Comparison of ENCODE assay signal across 8 cellular contexts in the genomic region with DNA sequence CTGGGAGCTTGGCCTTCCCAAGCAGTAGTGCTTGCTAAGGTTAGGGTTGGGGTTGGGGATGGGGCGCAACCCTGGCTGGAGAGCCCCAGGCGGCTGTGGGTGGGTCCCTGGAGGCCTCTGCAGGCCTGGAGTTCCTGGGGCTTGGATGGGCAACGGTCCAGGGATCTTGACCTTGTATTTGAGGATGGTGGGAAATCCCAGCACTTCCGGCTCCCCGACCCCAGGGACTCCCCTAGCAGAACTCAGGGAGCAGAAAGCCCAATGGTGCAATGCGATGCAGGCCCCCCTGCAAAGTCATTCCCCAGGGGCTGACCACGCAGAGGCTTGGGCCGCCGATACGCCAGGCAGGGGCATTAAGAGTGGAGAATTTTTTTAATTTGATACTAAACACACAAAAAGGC. TPM values are rescaled to one million over a fixed set of nuclear protein-coding genes. Genes with fewer than 3 reads are reported as not detected.
A peak's percentile ranks its signal among the peaks of the same experiment; 100 is the strongest.
DNase-seq lines count a peak whose midpoint lies in the region; ATAC-seq and TF ChIP-seq lines count a peak whose summit lies in the region.

No MANE protein-coding gene starts in this region.

- H3K4me3 ChIP-seq in Caco-2 (ENCODE audit: low read depth, low read length) (peak overlapping the region; percentile 35), SJCRH30 (peak overlapping the region; percentile 80), fibroblast of lung (replicated peaks in 1 of 4; ENCODE audit: control extremely low read depth in 1 of 4, insufficient read depth in 1 of 4, low read depth in 3 of 4, low read length in 4 of 4) (peak overlapping the region; percentile 50 to 63 (median 60)), osteoblast (ENCODE audit: insufficient read depth, low read length) (peak overlapping the region; percentile 76)

- POLR2A ChIA-PET in Caco-2 (lab: Charles Lee): no interaction called here

- no peaks in the 10 kb centered on the region for H3K36me3 Mint-ChIP-seq in Caco-2 (ENCODE audit: insufficient read depth, unreplicated experiment)

- no peaks in the 10 kb centered on the region for H3K9me3 Mint-ChIP-seq in Caco-2 (ENCODE audit: unreplicated experiment)

- no peaks in the 10 kb centered on the region for H3K27me3 ChIP-seq in Caco-2 (replicated peaks; ENCODE audit: control insufficient read depth, insufficient read depth, low read length)
- H3K27me3 ChIP-seq in SJCRH30: no peaks in the 10 kb centered on the region; the same call in 1 of the 2 replicates
- H3K27me3 ChIP-seq in fibroblast of lung (ENCODE audit: control insufficient read depth, insufficient read depth, low read length): no peaks in the 10 kb centered on the region
- H3K27me3 ChIP-seq in osteoblast (ENCODE audit: insufficient read depth, low read length): no peaks in the 10 kb centered on the region

- no peaks in the 10 kb centered on the region for H3K79me2 ChIP-seq in fibroblast of lung (ENCODE audit: control insufficient read depth, insufficient read depth, low read length)
- H3K79me2 ChIP-seq in osteoblast (ENCODE audit: insufficient read depth, low read length): no peaks in the 10 kb centered on the region

- H2AFZ ChIP-seq in fibroblast of lung (ENCODE audit: low read length) (no peak overlapping the region), osteoblast (ENCODE audit: low read length) (peak overlapping the region; percentile 8)

- no peaks in the 10 kb centered on the region for H3K4me1 Mint-ChIP-seq in Caco-2 (ENCODE audit: low read depth, unreplicated experiment)

- H3K27ac ChIP-seq in SJCRH30: peak overlapping the region; percentile 70
- H3K27ac ChIP-seq in fibroblast of lung (ENCODE audit: insufficient read depth, low read length): peak overlapping the region; percentile 97
- peak overlapping the region; percentile 98 for H3K27ac ChIP-seq in osteoblast (ENCODE audit: low read depth, low read length)

- H3K4me1 ChIP-seq in Caco-2 (0 out of 2 replicates have a peak, but pooled peaks cover 7% of the 10 kb centered on the region), SJCRH30 (peaks cover 5% of the 10 kb centered on the region; the same call in 1 of the 2 replicates), fibroblast of lung (ENCODE audit: control insufficient read depth, extremely low read depth, insufficient read depth, low read length) (peaks cover 21% of the 10 kb centered on the region), osteoblast (ENCODE audit: insufficient read depth, low read length) (peaks cover 28% of the 10 kb centered on the region)

- H3K36me3 ChIP-seq in Caco-2 (ENCODE audit: control insufficient read depth, insufficient read depth, low read length): no peaks in the 10 kb centered on the region
- no peaks in the 10 kb centered on the region for H3K36me3 ChIP-seq in SJCRH30
- no peaks in the 10 kb centered on the region for H3K36me3 ChIP-seq in fibroblast of lung (ENCODE audit: control insufficient read depth, insufficient read depth, low read length)
- no peaks in the 10 kb centered on the region for H3K36me3 ChIP-seq in osteoblast (ENCODE audit: insufficient read depth, low read length)

- H3K4me2 ChIP-seq in fibroblast of lung (ENCODE audit: extremely low read depth, insufficient read depth, low read length): peak overlapping the region; percentile 78
- peak overlapping the region; percentile 98 for H3K4me2 ChIP-seq in osteoblast (ENCODE audit: insufficient read depth, low read length)

- H3K9me3 ChIP-seq in Caco-2 (no peaks in the 10 kb centered on the region), SJCRH30 (replicated peaks) (no peaks in the 10 kb centered on the region), fibroblast of lung (ENCODE audit: control insufficient read depth, insufficient read depth, low read depth, low read length) (no peaks in the 10 kb centered on the region), osteoblast (ENCODE audit: low read depth, low read length) (no peaks in the 10 kb centered on the region)

- DNase-seq in Caco-2: no peak
- peak; percentile 49 to 53 for DNase-seq in SJCRH30
- peak in 1 of 2 donors; percentile 65 for DNase-seq in fibroblast of lung (ENCODE audit: low read depth in 2 of 2)
- peak; percentile 81 for DNase-seq in osteoblast (ENCODE audit: insufficient read length, low spot score, missing footprints)

- H3K27me3 Mint-ChIP-seq in Caco-2 (ENCODE audit: insufficient read depth, unreplicated experiment): peaks cover 3% of the 10 kb centered on the region

- TF ChIP-seq CTCF in Caco-2 (IDR thresholded peaks at IDR 0.05; ENCODE audit: insufficient read depth in 1 of 2, low read depth in 1 of 2, low read length in 1 of 2, severe bottlenecking in 1 of 2, unreplicated experiment in 1 of 2): no peak
- TF ChIP-seq CTCF in fibroblast of lung (conservative IDR thresholded peaks at IDR 0.05 in 1 of 2, IDR thresholded peaks at IDR 0.05 in 1 of 2; ENCODE audit: low read depth in 1 of 2, low read length in 2 of 2): no peak
- TF ChIP-seq CTCF in osteoblast (IDR thresholded peaks at IDR 0.05; ENCODE audit: extremely low read depth, low read depth, low read length): no peak

- H4K20me1 ChIP-seq in fibroblast of lung (ENCODE audit: control insufficient read depth, extremely low read depth, insufficient read depth, low read length) (no peaks in the 10 kb centered on the region), osteoblast (ENCODE audit: insufficient read depth, low read length) (no peaks in the 10 kb centered on the region)

- H3K9ac ChIP-seq in fibroblast of lung (ENCODE audit: insufficient read depth, low read length): peak overlapping the region; percentile 96

- intact Hi-C loops in Caco-2 (cut with micrococcal nuclease; ENCODE audit: unreplicated experiment): loop anchor here (5.0 kb wide), 1 partner anchor 38 kb away; no protein-coding TSS in a partner anchor

- H3K4me3 Mint-ChIP-seq in Caco-2 (ENCODE audit: unreplicated experiment): peak overlapping the region; percentile 82

- ATAC-seq in HG02840 (IDR thresholded peaks at IDR 0.05; ENCODE audit: low FRiP score, unreplicated experiment) (no peak), GM19467 (IDR thresholded peaks at IDR 0.05; ENCODE audit: unreplicated experiment) (no peak), GM18519 (IDR thresholded peaks at IDR 0.05; ENCODE audit: low FRiP score, unreplicated experiment) (no peak), HG02571 (IDR thresholded peaks at IDR 0.05; ENCODE audit: unreplicated experiment) (no peak)

- CTCF ChIA-PET in Caco-2 (lab: Charles Lee): interaction anchor here (1.1 kb wide), 1 partner anchor 97 kb away, joined by 7 read pairs; no protein-coding TSS in a partner anchor

- peak overlapping the region; percentile 57 for H3K27ac Mint-ChIP-seq in Caco-2 (ENCODE audit: unreplicated experiment)

- BruUV-seq in Caco-2 (replicated peaks; lab: Mats Ljungman, UMichigan): TSS peak; percentile 91

RNA-seq across cellular contexts. Expression of a gene that starts 12.5 kb away (rescaled TPM):
- not detected in 2 replicates for total RNA-seq in Caco-2 (2022)
- 0.14 TPM in 1 of 2 replicates, not detected in the other for total RNA-seq in SJCRH30 (2014; rRNA removed; shearing (Covaris generic))
- total RNA-seq in fibroblast of lung: 8.2 and 10.7 TPM in 2 replicates
- polyA plus RNA-seq in fibroblast of lung: 3.1 and 4.8 TPM in 2 replicates
- 4.1 and 6.9 TPM in 2 replicates for polyA plus RNA-seq in fibroblast of lung (2012)
- 9.2 and 34.0 TPM in 2 replicates for polyA minus RNA-seq in fibroblast of lung (ENCODE audit: low replicate concordance)
- 25.7 and 32.1 TPM in 2 replicates for total RNA-seq in osteoblast

Comparison
In these comparisons a context has a peak if more than half of its experiments do, and no peak if none do; other contexts are left out.
1. DNase-seq: peak in SJCRH30 (2 of 2) and osteoblast (single experiment); none in Caco-2 (0 of 2).
2. Peak in every context shown above with its lines, with median percentiles within 50 percentile points of each other: H3K4me3 ChIP-seq and H3K27ac ChIP-seq.